ENCODE assay signal across 10 cellular contexts in the genomic region with DNA sequence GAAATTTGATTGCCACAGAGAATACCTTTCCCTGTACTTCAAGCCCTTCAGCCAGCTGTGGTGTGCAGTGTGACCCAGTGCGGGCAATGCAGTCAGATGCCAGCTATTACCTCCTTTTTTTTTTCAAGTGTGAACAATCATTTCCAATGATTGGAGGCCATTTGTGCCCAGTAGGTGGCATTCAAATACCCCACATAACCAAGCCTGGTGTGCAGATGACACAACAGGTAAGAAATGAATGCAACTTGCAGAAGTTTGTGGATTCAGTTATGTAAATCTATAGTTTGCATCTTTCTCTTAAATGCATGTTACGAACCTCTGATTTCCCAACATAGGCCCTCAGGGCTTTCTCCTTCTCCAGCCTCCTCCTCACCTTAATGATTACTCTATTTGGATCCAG.
DNase-seq lines count a peak whose midpoint lies in the region; ATAC-seq and TF ChIP-seq lines count a peak whose summit lies in the region.
"Had no signal": no experiment of that assay in that cellular context is flagged by ENCODE, and none has a peak within 500 bp of the region (broad histone marks: within the 10 kb centered on the region; RNA-seq: fewer than 3 reads in every experiment).

No MANE protein-coding gene starts in this region.

- DNase-seq in A172 (ENCODE audit: low spot score): peak; percentile 19
- DNase-seq in Daoy (ENCODE audit: low read depth): peak; percentile 7
- no peak for DNase-seq in RWPE2 (ENCODE audit: low spot score)
- DNase-seq in foreskin keratinocyte: peak in 1 of 2 donors; percentile 27
- no peak for DNase-seq in SIG-M5 (lab: John Stamatoyannopoulos, UW)
- DNase-seq: CD4-positive, alpha-beta T cell; upper lobe of right lung had no signal

- peak; percentile 23 for TF ChIP-seq CTCF in RWPE2 (IDR thresholded peaks at IDR 0.05; ENCODE audit: poor library complexity, severe bottlenecking)
- peak; percentile 54 for TF ChIP-seq CTCF in foreskin keratinocyte (conservative IDR thresholded peaks at IDR 0.05)

- H3K27ac ChIP-seq in RWPE2 (ENCODE audit: poor library complexity, severe bottlenecking) (no peak overlapping the region), foreskin keratinocyte (no peak overlapping the region)
- H3K27ac ChIP-seq: upper lobe of right lung had no signal

- no peaks in the 10 kb centered on the region for H3K9me3 ChIP-seq in RWPE2 (ENCODE audit: severe bottlenecking)
- H3K9me3 ChIP-seq: upper lobe of right lung had no signal

- H3K4me1 ChIP-seq in RWPE2 (ENCODE audit: insufficient read depth, poor library complexity, severe bottlenecking): no peaks in the 10 kb centered on the region
- no peaks in the 10 kb centered on the region for H3K4me1 ChIP-seq in foreskin keratinocyte
- H3K4me1 ChIP-seq: upper lobe of right lung had no signal

- no peaks in the 10 kb centered on the region for H3K27me3 ChIP-seq in RWPE2 (ENCODE audit: insufficient read depth, poor library complexity, severe bottlenecking)
- H3K27me3 ChIP-seq in foreskin keratinocyte: no peaks in the 10 kb centered on the region
- H3K27me3 ChIP-seq: upper lobe of right lung had no signal

- H3K36me3 ChIP-seq in RWPE2 (ENCODE audit: low read depth): no peaks in the 10 kb centered on the region
- H3K36me3 ChIP-seq: upper lobe of right lung had no signal

- no peak for ATAC-seq in RWPE2 (ENCODE audit: low read depth)
- no peak for ATAC-seq in foreskin keratinocyte
- ATAC-seq in GM18520 (IDR thresholded peaks at IDR 0.05; ENCODE audit: unreplicated experiment): no peak
- ATAC-seq in GM21717 (IDR thresholded peaks at IDR 0.05; ENCODE audit: unreplicated experiment): no peak
- no peak for ATAC-seq in HG02678 (IDR thresholded peaks at IDR 0.05; ENCODE audit: unreplicated experiment)
- ATAC-seq: upper lobe of right lung had no signal

- no peak overlapping the region for H3K4me3 ChIP-seq in RWPE2 (ENCODE audit: severe bottlenecking)
- H3K4me3 ChIP-seq: upper lobe of right lung had no signal

Comparison
In these comparisons a context has a peak if more than half of its experiments do, and no peak if none do; other contexts are left out.
1. DNase-seq: peak in A172 (single experiment) and Daoy (single experiment); none in RWPE2 (single experiment) and SIG-M5 (single experiment).